Comparison of ENCODE assay signal across 8 cellular contexts in the genomic region with DNA sequence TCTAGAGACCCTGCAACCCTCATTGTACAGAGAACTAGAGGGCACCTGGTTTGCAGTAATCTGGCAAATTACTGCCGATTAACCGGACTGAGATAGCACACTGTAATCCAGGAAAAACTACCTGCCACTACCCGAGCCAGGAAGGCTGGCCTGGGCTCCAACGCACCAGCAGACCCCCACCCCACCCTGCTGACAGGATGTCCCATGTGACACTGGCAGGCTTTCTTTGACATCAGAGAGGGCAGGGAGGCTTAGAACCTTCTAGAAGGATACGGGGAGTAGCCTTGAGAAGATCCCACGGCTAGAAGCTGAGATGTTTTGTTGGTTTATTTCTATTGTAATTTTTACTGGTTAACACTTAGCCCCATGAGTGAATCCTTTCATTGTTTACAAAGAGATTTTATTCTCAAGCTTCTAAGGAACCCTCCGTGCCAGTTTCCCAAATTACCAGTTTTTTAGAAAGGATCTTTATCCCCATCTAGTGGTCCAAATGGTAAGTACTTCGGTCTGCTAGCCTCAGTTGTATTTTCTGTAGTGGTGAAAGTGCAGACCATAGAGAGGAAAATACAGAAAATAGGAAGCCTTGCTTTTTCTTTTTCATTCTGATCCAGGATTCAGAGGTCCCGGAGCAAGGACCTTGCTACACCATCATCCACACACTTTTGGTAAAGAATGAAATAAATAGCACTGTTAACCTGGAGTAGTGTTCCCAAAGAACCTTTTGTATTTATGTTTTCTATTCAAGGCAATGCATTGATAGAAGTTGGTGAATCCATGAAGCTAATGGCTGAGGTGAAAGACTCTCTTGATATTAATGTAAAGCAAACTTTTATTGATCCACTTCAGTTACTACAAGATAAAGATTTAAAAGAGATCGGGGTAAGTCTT.
DNase-seq lines count a peak whose midpoint lies in the region; TF ChIP-seq lines count a peak whose summit lies in the region.

No MANE protein-coding gene starts in this region.

- no peaks in the 10 kb centered on the region for H3K4me1 Mint-ChIP-seq in activated T-cell treated with anti-CD3 and anti-CD28 coated beads, Interleukin-2, amount 50 U/mL, for 24 hours (ENCODE audit: low read depth)

- no peak overlapping the region for H3K27ac ChIP-seq in ascending aorta

- H3K9me3 ChIP-seq in ascending aorta, result no peaks in the 10 kb centered on the region

- POLR2A ChIA-PET in HEK293T (lab: Yijun Ruan, JAX), result no interaction called here

- CTCF ChIA-PET in HEK293T (lab: Yijun Ruan, JAX), result interaction anchor here (0.6 to 3.4 kb wide), 8 partner anchors 10 to 369 kb away, joined by 3 to 21 read pairs (median 4); no protein-coding TSS in a partner anchor

- TF ChIP-seq CTCF in AG10803 (conservative IDR thresholded peaks at IDR 0.05; ENCODE audit: low read length) (peak; percentile 73), ascending aorta (IDR thresholded peaks at IDR 0.05) (peak in 2 of 3 experiments; percentile 61 to 74)

- intact Hi-C loops in ascending aorta (cut with DNase I), result loop anchor here (5.0 kb wide), 1 partner anchor 260 kb away; no protein-coding TSS in a partner anchor

- H3K9me3 Mint-ChIP-seq in activated T-cell treated with anti-CD3 and anti-CD28 coated beads, Interleukin-2, amount 50 U/mL, for 24 hours, result no peaks in the 10 kb centered on the region

- H3K4me3 Mint-ChIP-seq in activated T-cell treated with anti-CD3 and anti-CD28 coated beads, Interleukin-2, amount 50 U/mL, for 24 hours, result no peak overlapping the region

- DNase-seq in AG10803 (ENCODE audit: low read depth) (peak; percentile 32), HEK293T (ENCODE audit: extremely low spot score) (peak; percentile 39), ascending aorta (ENCODE audit: low spot score in 2 of 2) (no peak), kidney glomerular epithelial cell (lab: John Stamatoyannopoulos, UW) (peak; percentile 9), DMS79 (lab: John Stamatoyannopoulos, UW) (no peak), NCI-H187 (lab: John Stamatoyannopoulos, UW) (no peak), NCI-H510A treated with DMSO at 0.1 percent for 48 hours (lab: John Stamatoyannopoulos, UW) (no peak)
- no peak for DNase-seq in activated T-cell treated with anti-CD3 and anti-CD28 coated beads, Interleukin-2, amount 50 U/mL, for 24 hours

- no peaks in the 10 kb centered on the region for H3K36me3 ChIP-seq in ascending aorta

- H3K36me3 Mint-ChIP-seq in activated T-cell treated with anti-CD3 and anti-CD28 coated beads, Interleukin-2, amount 50 U/mL, for 24 hours (ENCODE audit: low read depth), result no peaks in the 10 kb centered on the region

- peaks cover 12% of the 10 kb centered on the region for H3K27me3 Mint-ChIP-seq in activated T-cell treated with anti-CD3 and anti-CD28 coated beads, Interleukin-2, amount 50 U/mL, for 24 hours

- no peak overlapping the region for H3K27ac Mint-ChIP-seq in activated T-cell treated with anti-CD3 and anti-CD28 coated beads, Interleukin-2, amount 50 U/mL, for 24 hours

- H3K27me3 ChIP-seq in ascending aorta, result no peaks in the 10 kb centered on the region

- H3K4me1 ChIP-seq in ascending aorta, result no peaks in the 10 kb centered on the region

- no peak overlapping the region for H3K4me3 ChIP-seq in AG10803 (ENCODE audit: low read length)
- H3K4me3 ChIP-seq in ascending aorta, result no peak overlapping the region

TF ChIP-seq in HEK293T, 16 proteins besides CTCF, POLR2A, EP300 and RAD21:
- TF ChIP-seq FOXA1 (IDR thresholded peaks at IDR 0.05) (no peak), FOXK2 (IDR thresholded peaks at IDR 0.05) (no peak), HDGF (IDR thresholded peaks at IDR 0.05; ENCODE audit: borderline replicate concordance) (no peak), L3MBTL2 (conservative IDR thresholded peaks at IDR 0.05) (no peak), SUZ12 (IDR thresholded peaks at IDR 0.05) (no peak), ELF4 (IDR thresholded peaks at IDR 0.05) (no peak), CTBP1 (IDR thresholded peaks at IDR 0.05; ENCODE audit: borderline replicate concordance) (no peak), BHLHE40 (IDR thresholded peaks at IDR 0.05; ENCODE audit: borderline replicate concordance) (no peak)
TF ChIP-seq in HEK293T: peak in this region for 0.

Comparison
In these comparisons a context has a peak if more than half of its experiments do, and no peak if none do; other contexts are left out.
1. DNase-seq: peak in AG10803 (single experiment), HEK293T (single experiment) and kidney glomerular epithelial cell (single experiment); none in ascending aorta (0 of 2), DMS79 (single experiment), NCI-H187 (0 of 2), activated T-cell treated with anti-CD3 and anti-CD28 coated beads, Interleukin-2, amount 50 U/mL, for 24 hours (single experiment) and NCI-H510A treated with DMSO at 0.1 percent for 48 hours (single experiment).